Comparison of ENCODE assay signal across 6 cellular contexts in the genomic region with DNA sequence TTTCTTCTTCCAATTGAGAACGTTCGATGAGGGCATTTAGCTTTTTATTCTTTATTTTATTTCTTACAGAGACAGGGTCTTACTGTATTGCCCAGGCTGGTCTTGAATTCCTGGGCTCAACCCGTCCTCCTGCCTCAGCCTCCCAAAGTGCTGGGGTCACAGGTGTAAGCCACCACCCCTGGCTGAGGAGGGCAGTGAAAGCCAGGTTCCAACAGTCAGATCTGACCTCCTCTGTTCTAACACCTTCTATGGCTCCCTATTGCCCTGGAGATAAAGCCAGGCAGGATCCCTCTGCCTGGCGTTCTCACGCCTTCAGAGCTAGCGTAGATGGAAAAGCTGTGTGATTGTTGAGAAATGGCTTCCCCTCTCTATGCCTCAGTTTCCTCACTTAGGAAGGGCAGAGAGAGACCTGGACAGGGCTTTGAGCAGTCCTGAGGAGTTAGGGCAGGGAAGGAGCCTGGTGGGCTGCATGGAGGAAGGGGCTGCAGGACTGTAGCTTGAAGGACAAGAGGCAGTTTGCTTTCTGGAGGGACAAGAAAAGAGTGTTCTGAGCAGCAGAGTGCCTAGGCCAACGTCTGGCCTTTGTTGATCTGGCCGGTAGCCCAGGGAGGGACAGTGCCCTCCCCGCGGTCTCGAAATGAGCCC. TPM values are rescaled to one million over a fixed set of nuclear protein-coding genes. Genes with fewer than 3 reads are reported as not detected.
DNase-seq lines count a peak whose midpoint lies in the region; ATAC-seq and TF ChIP-seq lines count a peak whose summit lies in the region.
"Had no signal": no experiment of that assay in that cellular context is flagged by ENCODE, and none has a peak within 500 bp of the region (broad histone marks: within the 10 kb centered on the region; RNA-seq: fewer than 3 reads in every experiment).

No MANE protein-coding gene starts in this region.

- H3K79me2 ChIP-seq in SK-N-SH (ENCODE audit: insufficient read depth): no peaks in the 10 kb centered on the region

- no peak overlapping the region for H3K27ac Mint-ChIP-seq in activated CD4-positive, alpha-beta memory T cell treated with anti-CD3 and anti-CD28 coated beads for 36 hours
- H3K27ac Mint-ChIP-seq in naive B cell: peak overlapping the region in 4 of 6 donors; percentile 44 to 91 (median 78)

- H3K4me3 Mint-ChIP-seq in activated CD4-positive, alpha-beta memory T cell treated with anti-CD3 and anti-CD28 coated beads for 36 hours: no peak overlapping the region
- H3K4me3 Mint-ChIP-seq in naive B cell: peak overlapping the region in 7 of 8 donors; percentile 50 to 79 (median 73)

- no peak overlapping the region for H3K9ac ChIP-seq in SK-N-SH

- no peaks in the 10 kb centered on the region for H3K27me3 Mint-ChIP-seq in activated CD4-positive, alpha-beta memory T cell treated with anti-CD3 and anti-CD28 coated beads for 36 hours
- H3K27me3 Mint-ChIP-seq in naive B cell: no peaks in the 10 kb centered on the region

- no peak for TF ChIP-seq CTCF in SK-N-SH (IDR thresholded peaks at IDR 0.05)

- no peaks in the 10 kb centered on the region for H3K9me3 ChIP-seq in SK-N-SH

- no peak overlapping the region for H2AFZ ChIP-seq in SK-N-SH (ENCODE audit: low read depth)

- H3K4me3 ChIP-seq in SK-N-SH (ENCODE audit: low read depth in 2 of 2, low read length in 1 of 2): no peak overlapping the region

- H3K4me1 Mint-ChIP-seq in activated CD4-positive, alpha-beta memory T cell treated with anti-CD3 and anti-CD28 coated beads for 36 hours (ENCODE audit: low read depth): peaks cover 57% of the 10 kb centered on the region
- H3K4me1 Mint-ChIP-seq in naive B cell: peaks cover 39 to 64% (median 56%) of the 10 kb centered on the region in 3 donors

- POLR2A ChIA-PET in activated CD4-positive, alpha-beta memory T cell treated with anti-CD3 and anti-CD28 coated beads for 36 hours (lab: Charles Lee): interaction anchor here (0.6 to 1.0 kb wide), 3 partner anchors 17 to 68 kb away, joined by 3 read pairs; no protein-coding TSS in a partner anchor
- POLR2A ChIA-PET in SK-N-SH (lab: Yijun Ruan, JAX): no interaction called here

- peaks cover 48% of the 10 kb centered on the region for H3K36me3 Mint-ChIP-seq in activated CD4-positive, alpha-beta memory T cell treated with anti-CD3 and anti-CD28 coated beads for 36 hours
- H3K36me3 Mint-ChIP-seq in naive B cell: peaks cover 11 to 22% of the 10 kb centered on the region in 2 donors

- no peak for TF ChIP-seq RAD21 in SK-N-SH (IDR thresholded peaks at IDR 0.05; ENCODE audit: low read length)

- peak; percentile 9 for DNase-seq in activated CD4-positive, alpha-beta memory T cell treated with anti-CD3 and anti-CD28 coated beads for 36 hours
- no peak for DNase-seq in naive B cell
- DNase-seq in NCI-H1694 treated with DMSO at 0.1 percent for 48 hours (lab: John Stamatoyannopoulos, UW): no peak
- DNase-seq in SK-N-SH: no peak
- DNase-seq: midbrain, MV-4-11 had no signal

- H3K4me2 ChIP-seq in SK-N-SH: no peak overlapping the region

- no peak for ATAC-seq in naive B cell (ENCODE audit: low read depth in 2 of 2)

- no peaks in the 10 kb centered on the region for H3K36me3 ChIP-seq in SK-N-SH (replicated peaks in 1 of 2; ENCODE audit: control insufficient read depth in 1 of 2, insufficient read depth in 2 of 2, low read length in 1 of 2)

- no peaks in the 10 kb centered on the region for H4K20me1 ChIP-seq in SK-N-SH (ENCODE audit: insufficient read depth)

- H3K9me3 Mint-ChIP-seq in activated CD4-positive, alpha-beta memory T cell treated with anti-CD3 and anti-CD28 coated beads for 36 hours: no peaks in the 10 kb centered on the region
- no peaks in the 10 kb centered on the region for H3K9me3 Mint-ChIP-seq in naive B cell

- no peak for TF ChIP-seq EP300 in SK-N-SH (IDR thresholded peaks at IDR 0.05; ENCODE audit: borderline replicate concordance in 1 of 2, low read depth in 1 of 2, low read length in 1 of 2)

- peaks cover 18% of the 10 kb centered on the region for H3F3A ChIP-seq in SK-N-SH (replicated peaks; ENCODE audit: insufficient read depth)

- H3K9me2 ChIP-seq in SK-N-SH: no peaks in the 10 kb centered on the region

- H3K27me3 ChIP-seq in SK-N-SH (ENCODE audit: insufficient read depth): peaks cover 35% of the 10 kb centered on the region

- 80% methylated on average over 9 of the region's 11 CpGs for WGBS in SK-N-SH (ENCODE audit: low lambda C conversion rate)

- CTCF ChIA-PET in activated CD4-positive, alpha-beta memory T cell treated with anti-CD3 and anti-CD28 coated beads for 36 hours (lab: Charles Lee): no interaction called here
- CTCF ChIA-PET in SK-N-SH (lab: Yijun Ruan, JAX): interaction anchor here (1.0 to 2.7 kb wide), 7 partner anchors 8 to 172 kb away, joined by 3 to 11 read pairs (median 4); a partner anchor contains a TSS

- intact Hi-C loops in activated CD4-positive, alpha-beta memory T cell treated with anti-CD3 and anti-CD28 coated beads for 36 hours (cut with micrococcal nuclease): no loop called here

- no peak overlapping the region for H3K27ac ChIP-seq in SK-N-SH (ENCODE audit: low read depth in 2 of 2, low read length in 1 of 2)

- peaks cover 0 to 7% of the 10 kb centered on the region in 2 experiments; a peak in 1 of 4 replicates for H3K4me1 ChIP-seq in SK-N-SH (ENCODE audit: control insufficient read depth in 1 of 2, insufficient read depth in 2 of 2, low read depth in 1 of 2, low read length in 1 of 2)

TF ChIP-seq in SK-N-SH, 30 proteins besides CTCF, POLR2A, EP300 and RAD21 (continues in another document):
- TF ChIP-seq, protein P1, sequence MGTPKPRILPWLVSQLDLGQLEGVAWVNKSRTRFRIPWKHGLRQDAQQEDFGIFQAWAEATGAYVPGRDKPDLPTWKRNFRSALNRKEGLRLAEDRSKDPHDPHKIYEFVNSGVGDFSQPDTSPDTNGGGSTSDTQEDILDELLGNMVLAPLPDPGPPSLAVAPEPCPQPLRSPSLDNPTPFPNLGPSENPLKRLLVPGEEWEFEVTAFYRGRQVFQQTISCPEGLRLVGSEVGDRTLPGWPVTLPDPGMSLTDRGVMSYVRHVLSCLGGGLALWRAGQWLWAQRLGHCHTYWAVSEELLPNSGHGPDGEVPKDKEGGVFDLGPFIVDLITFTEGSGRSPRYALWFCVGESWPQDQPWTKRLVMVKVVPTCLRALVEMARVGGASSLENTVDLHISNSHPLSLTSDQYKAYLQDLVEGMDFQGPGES (IDR thresholded peaks at IDR 0.05; ENCODE audit: low read depth, low read length): no peak
- TF ChIP-seq JUND (IDR thresholded peaks at IDR 0.05) (no peak), NFIC (IDR thresholded peaks at IDR 0.05; ENCODE audit: borderline replicate concordance) (no peak), EZH2phosphoT487 (IDR thresholded peaks at IDR 0.05; ENCODE audit: borderline replicate concordance, low read depth) (no peak), GABPA (IDR thresholded peaks at IDR 0.05; ENCODE audit: low read depth) (no peak), TCF12 (IDR thresholded peaks at IDR 0.05) (no peak), GATA2 (CRISPR knock-in tag; IDR thresholded peaks at IDR 0.05) (no peak), RFX5 (IDR thresholded peaks at IDR 0.05; ENCODE audit: low read length) (no peak)
- TF ChIP-seq, protein P2, sequence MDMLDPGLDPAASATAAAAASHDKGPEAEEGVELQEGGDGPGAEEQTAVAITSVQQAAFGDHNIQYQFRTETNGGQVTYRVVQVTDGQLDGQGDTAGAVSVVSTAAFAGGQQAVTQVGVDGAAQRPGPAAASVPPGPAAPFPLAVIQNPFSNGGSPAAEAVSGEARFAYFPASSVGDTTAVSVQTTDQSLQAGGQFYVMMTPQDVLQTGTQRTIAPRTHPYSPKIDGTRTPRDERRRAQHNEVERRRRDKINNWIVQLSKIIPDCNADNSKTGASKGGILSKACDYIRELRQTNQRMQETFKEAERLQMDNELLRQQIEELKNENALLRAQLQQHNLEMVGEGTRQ (IDR thresholded peaks at IDR 0.05; ENCODE audit: borderline replicate concordance, low read depth, low read length): no peak

RNA-seq across cellular contexts. Expression of a gene that starts 5.5 kb away (rescaled TPM):
- total RNA-seq in activated CD4-positive, alpha-beta memory T cell treated with anti-CD3 and anti-CD28 coated beads for 36 hours: 100 to 1,000 TPM; 136 to 142 TPM
- polyA plus RNA-seq in naive B cell (ENCODE audit: low read depth in 6 of 6): 100 to 1,000 TPM; 181 to 432 (median 210) TPM
- 2.8 and 4.2 TPM in 2 replicates for polyA plus RNA-seq in SK-N-SH (2012; rRNA removed)
- 1.7 and 2.5 TPM in 2 replicates for polyA plus RNA-seq in SK-N-SH (2012; cell fraction: cytosol; rRNA removed)
- 5.9 and 9.7 TPM in 2 replicates for polyA plus RNA-seq in SK-N-SH (2012; cell fraction: nucleus; rRNA removed)

RNA-seq across cellular contexts. Expression of a gene that starts 22.7 kb away (rescaled TPM):
- total RNA-seq in activated CD4-positive, alpha-beta memory T cell treated with anti-CD3 and anti-CD28 coated beads for 36 hours: 100 to 1,000 TPM; 204 to 207 TPM
- 100 to 1,000 TPM; 134 to 205 (median 174) TPM for polyA plus RNA-seq in naive B cell (ENCODE audit: low read depth in 6 of 6)
- polyA plus RNA-seq in SK-N-SH (2012; rRNA removed): 238 and 283 TPM in 2 replicates
- polyA plus RNA-seq in SK-N-SH (2012; cell fraction: cytosol; rRNA removed): 143 and 208 TPM in 2 replicates
- 134 and 138 TPM in 2 replicates for polyA plus RNA-seq in SK-N-SH (2012; cell fraction: nucleus; rRNA removed)

RNA-seq across cellular contexts. Expression of a gene that starts 31.3 kb away (rescaled TPM):
- total RNA-seq in activated CD4-positive, alpha-beta memory T cell treated with anti-CD3 and anti-CD28 coated beads for 36 hours: 100 to 1,000 TPM; 274 to 275 TPM
- polyA plus RNA-seq in naive B cell (ENCODE audit: low read depth in 6 of 6): 100 to 1,000 TPM; 235 to 356 (median 314) TPM
- polyA plus RNA-seq in SK-N-SH (2012; rRNA removed): 566 and 925 TPM in 2 replicates
- 591 and 700 TPM in 2 replicates for polyA plus RNA-seq in SK-N-SH (2012; cell fraction: cytosol; rRNA removed)
- 511 and 671 TPM in 2 replicates for polyA plus RNA-seq in SK-N-SH (2012; cell fraction: nucleus; rRNA removed)

RNA-seq across cellular contexts. Expression of a gene that starts 32.6 kb away (rescaled TPM):
- total RNA-seq in activated CD4-positive, alpha-beta memory T cell treated with anti-CD3 and anti-CD28 coated beads for 36 hours: 10 to 100 TPM; 28.3 to 29.3 TPM
- polyA plus RNA-seq in naive B cell (ENCODE audit: low read depth in 6 of 6) (10 to 100 TPM in 4 of 6 donors, 1 to 10 TPM in 2; 9.4 to 22.5 (median 11.1) TPM), SK-N-SH (2012; rRNA removed) (7.8 and 8.3 TPM in 2 replicates)
- polyA plus RNA-seq in SK-N-SH (2012; cell fraction: cytosol; rRNA removed): 3.1 and 3.9 TPM in 2 replicates
- 53.6 and 91.8 TPM in 2 replicates for polyA plus RNA-seq in SK-N-SH (2012; cell fraction: nucleus; rRNA removed)

RNA-seq across cellular contexts. Expression of a gene that starts 46.1 kb away (rescaled TPM):
- 100 to 1,000 TPM; 123 to 130 TPM for total RNA-seq in activated CD4-positive, alpha-beta memory T cell treated with anti-CD3 and anti-CD28 coated beads for 36 hours
- polyA plus RNA-seq in naive B cell (ENCODE audit: low read depth in 6 of 6) (100 to 1,000 TPM; 408 to 648 (median 492) TPM), SK-N-SH (2012; rRNA removed) (152 and 279 TPM in 2 replicates)
- polyA plus RNA-seq in SK-N-SH (2012; cell fraction: cytosol; rRNA removed): 125 and 167 TPM in 2 replicates
- polyA plus RNA-seq in SK-N-SH (2012; cell fraction: nucleus; rRNA removed): 199 and 204 TPM in 2 replicates

Comparison
In these comparisons a context has a peak if more than half of its experiments do, and no peak if none do; other contexts are left out.
1. RNA of a gene that starts 5.5 kb away (polyA plus RNA-seq): 181 to 432 TPM in naive B cell; 1.7 to 9.7 TPM in SK-N-SH; every median in the first group is over 10 times any median in the second.